In the genomic region with DNA sequence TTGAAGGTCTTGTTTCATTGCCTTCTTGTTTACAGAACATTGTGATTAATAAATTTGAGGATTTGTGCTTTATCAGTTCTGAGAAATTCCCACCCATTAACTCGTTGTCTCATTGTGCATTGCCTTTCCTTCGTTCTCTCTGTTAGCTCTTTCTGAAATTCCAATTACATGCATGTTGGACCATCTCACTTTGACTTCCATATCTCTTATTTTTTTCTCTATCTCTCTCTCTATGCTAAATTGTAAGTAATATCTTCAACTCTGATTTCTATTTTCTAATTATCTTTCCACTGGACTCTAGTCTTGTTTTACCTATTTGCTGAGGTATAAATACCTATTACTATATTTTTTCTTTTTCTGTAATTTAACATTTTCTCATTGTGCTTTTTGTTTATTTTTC, we compare ENCODE assay signal across 16 cellular contexts.
DNase-seq lines count a peak whose midpoint lies in the region; ATAC-seq and FAIRE-seq lines count a peak whose summit lies in the region.
"Had no signal": no experiment of that assay in that cellular context is flagged by ENCODE, and none has a peak within 500 bp of the region (broad histone marks: within the 10 kb centered on the region; RNA-seq: fewer than 3 reads in every experiment).

No MANE protein-coding gene starts in this region.

- peak overlapping the region; percentile 45 for H3K4me3 Mint-ChIP-seq in stimulated activated naive CD8-positive, alpha-beta T cell treated with anti-CD3 and anti-CD28 coated beads, Interleukin-15, Interleukin-2, amounts not matched to agents 100 ng/mL and 50 ng/mL, for 24 hours
- peak overlapping the region; percentile 62 for H3K4me3 Mint-ChIP-seq in activated T-helper 17 cell treated with anti-CD3 and anti-CD28 coated beads, Interleukin-2, amount 50 U/mL, for 72 hours

- DNase-seq in stimulated activated naive CD8-positive, alpha-beta T cell treated with anti-CD3 and anti-CD28 coated beads, Interleukin-15, Interleukin-2, amounts not matched to agents 100 U/mL and 50 U/mL, for 24 hours: no peak
- DNase-seq in SIG-M5 (lab: John Stamatoyannopoulos, UW): no peak
- no peak for DNase-seq in cortex of kidney (lab: John Stamatoyannopoulos, UW)
- DNase-seq: DMS79, NCI-H1417, NCI-H187 treated with DMSO at 0.1 percent for 48 hours, NCI-H2227 treated with DMSO at 0.1 percent for 48 hours, NCI-H510A treated with DMSO at 0.1 percent for 48 hours, NCI-H774, SJCRH30 had no signal

- peaks cover 55% of the 10 kb centered on the region for H3K4me1 Mint-ChIP-seq in stimulated activated naive CD8-positive, alpha-beta T cell treated with anti-CD3 and anti-CD28 coated beads, Interleukin-15, Interleukin-2, amounts not matched to agents 100 ng/mL and 50 ng/mL, for 24 hours (ENCODE audit: low read depth)
- peaks cover 32% of the 10 kb centered on the region for H3K4me1 Mint-ChIP-seq in activated T-helper 17 cell treated with anti-CD3 and anti-CD28 coated beads, Interleukin-2, amount 50 U/mL, for 72 hours

- no peaks in the 10 kb centered on the region for H3K27me3 Mint-ChIP-seq in stimulated activated naive CD8-positive, alpha-beta T cell treated with anti-CD3 and anti-CD28 coated beads, Interleukin-15, Interleukin-2, amounts not matched to agents 100 ng/mL and 50 ng/mL, for 24 hours
- no peaks in the 10 kb centered on the region for H3K27me3 Mint-ChIP-seq in activated T-helper 17 cell treated with anti-CD3 and anti-CD28 coated beads, Interleukin-2, amount 50 U/mL, for 72 hours

- no peaks in the 10 kb centered on the region for H3K36me3 Mint-ChIP-seq in stimulated activated naive CD8-positive, alpha-beta T cell treated with anti-CD3 and anti-CD28 coated beads, Interleukin-15, Interleukin-2, amounts not matched to agents 100 ng/mL and 50 ng/mL, for 24 hours (ENCODE audit: low read depth)
- peaks cover 21% of the 10 kb centered on the region for H3K36me3 Mint-ChIP-seq in activated T-helper 17 cell treated with anti-CD3 and anti-CD28 coated beads, Interleukin-2, amount 50 U/mL, for 72 hours (ENCODE audit: low read depth)

- peak; percentile 29 for FAIRE-seq in endometrium (lab: Jason Lieb, UNC)
- FAIRE-seq: A204.1, H54 had no signal

- no peak overlapping the region for H3K27ac Mint-ChIP-seq in stimulated activated naive CD8-positive, alpha-beta T cell treated with anti-CD3 and anti-CD28 coated beads, Interleukin-15, Interleukin-2, amounts not matched to agents 100 ng/mL and 50 ng/mL, for 24 hours
- H3K27ac Mint-ChIP-seq in activated T-helper 17 cell treated with anti-CD3 and anti-CD28 coated beads, Interleukin-2, amount 50 U/mL, for 72 hours: peak overlapping the region; percentile 88

- H3K9me3 Mint-ChIP-seq in stimulated activated naive CD8-positive, alpha-beta T cell treated with anti-CD3 and anti-CD28 coated beads, Interleukin-15, Interleukin-2, amounts not matched to agents 100 ng/mL and 50 ng/mL, for 24 hours: no peaks in the 10 kb centered on the region
- no peaks in the 10 kb centered on the region for H3K9me3 Mint-ChIP-seq in activated T-helper 17 cell treated with anti-CD3 and anti-CD28 coated beads, Interleukin-2, amount 50 U/mL, for 72 hours

- no peak for ATAC-seq in stimulated activated naive CD8-positive, alpha-beta T cell treated with anti-CD3 and anti-CD28 coated beads, Interleukin-15, Interleukin-2, amounts not matched to agents 100 U/mL and 50 U/mL, for 24 hours
- no peak for ATAC-seq in activated T-helper 17 cell treated with anti-CD3 and anti-CD28 coated beads, Interleukin-2, amount 50 U/mL, for 72 hours (replicated peaks)
- ATAC-seq in GM19463 (IDR thresholded peaks at IDR 0.05; ENCODE audit: unreplicated experiment): no peak
